35 cellular contexts compared by ENCODE assay signal in genomic region chr9:638152-638551, GRCh38.
DNase-seq lines count a peak whose midpoint lies in the region; ATAC-seq, FAIRE-seq and TF ChIP-seq lines count a peak whose summit lies in the region.
"Had no signal": no experiment of that assay in that cellular context is flagged by ENCODE, and none has a peak within 500 bp of the region (broad histone marks: within the 10 kb centered on the region; RNA-seq: fewer than 3 reads in every experiment).

No MANE protein-coding gene starts in this region.

- peaks cover 13% of the 10 kb centered on the region for H3K9me3 ChIP-seq in Loucy (ENCODE audit: insufficient read depth, low read depth, low read length)
- H3K9me3 ChIP-seq: A549, body of pancreas, SJSA1 had no signal

- H2AFZ ChIP-seq in Loucy (ENCODE audit: low read length): peak overlapping the region; percentile 9; the same call in 1 of the 2 replicates
- H2AFZ ChIP-seq: GM23338 had no signal

- peak; percentile 7 for DNase-seq in activated CD8-positive, alpha-beta T cell treated with anti-CD3 and anti-CD28 coated beads for 36 hours
- DNase-seq in activated CD8-positive, alpha-beta T cell treated with anti-CD3 and anti-CD28 coated beads, Interleukin-2, amount 10 ng/mL, durations not matched to agents 7 days and 5 days: no peak
- no peak for DNase-seq in D721Med (ENCODE audit: insufficient read length, low spot score)
- peak in 2 of 3 donors; percentile 21 to 25 for DNase-seq in immature natural killer cell
- no peak for DNase-seq in dedifferentiated amniotic fluid mesenchymal stem cell (ENCODE audit: extremely low spot score)
- DNase-seq: activated CD4-positive, alpha-beta T cell treated with anti-CD3 and anti-CD28 coated beads, Interleukin-2, amount 50 U/mL, for 48 hours; activated gamma-delta T cell; activated T-cell treated with anti-CD3 and anti-CD28 coated beads for 4 hours; AML-193; body of pancreas; Calu3; cerebellar nuclear complex; DND-41; foreskin melanocyte; GF-D8; heart right ventricle; kidney; mucosa of descending colon; NCI-H1105 treated with DMSO at 0.1 percent for 48 hours; NCI-H1930; NCI-H510A treated with DMSO at 0.1 percent for 48 hours; RPMI8226; T-cell had no signal

- H3K27ac Mint-ChIP-seq in activated CD8-positive, alpha-beta T cell treated with anti-CD3 and anti-CD28 coated beads for 36 hours: no peak overlapping the region
- no peak overlapping the region for H3K27ac Mint-ChIP-seq in activated CD8-positive, alpha-beta T cell treated with anti-CD3 and anti-CD28 coated beads, Interleukin-2, amount 10 ng/mL, durations not matched to agents 7 days and 5 days
- peak overlapping the region in 1 of 6 donors; percentile 69 for H3K27ac Mint-ChIP-seq in immature natural killer cell
- H3K27ac Mint-ChIP-seq: CD4-positive, CD25-positive, alpha-beta regulatory T cell; GM23338; IgD-negative memory B cell; nephron; stimulated activated memory B cell treated with anti-CD40 and anti-IgM and Interleukin-4, amounts not matched to agents 10 μg/mL and 1 μg/mL and 100 μg/mL, for 72 hours; T-cell had no signal

- no peak overlapping the region for H3K4me3 Mint-ChIP-seq in activated CD8-positive, alpha-beta T cell treated with anti-CD3 and anti-CD28 coated beads for 36 hours
- H3K4me3 Mint-ChIP-seq in activated CD8-positive, alpha-beta T cell treated with anti-CD3 and anti-CD28 coated beads, Interleukin-2, amount 10 ng/mL, durations not matched to agents 7 days and 5 days: no peak overlapping the region
- H3K4me3 Mint-ChIP-seq in immature natural killer cell: peak overlapping the region in 1 of 5 donors; percentile 49
- H3K4me3 Mint-ChIP-seq: CD4-positive, CD25-positive, alpha-beta regulatory T cell; GM23338; IgD-negative memory B cell; nephron; stimulated activated memory B cell treated with anti-CD40 and anti-IgM and Interleukin-4, amounts not matched to agents 10 μg/mL and 1 μg/mL and 100 μg/mL, for 72 hours; T-cell had no signal

- no peak overlapping the region for H3K4me3 ChIP-seq in Loucy (ENCODE audit: low read length, poor library complexity, severe bottlenecking)
- H3K4me3 ChIP-seq: A549, body of pancreas, GM23338, heart right ventricle, lung, mucosa of descending colon, SJSA1 had no signal

- no peak overlapping the region for H3K9ac ChIP-seq in Loucy (ENCODE audit: low read depth, low read length, poor library complexity, severe bottlenecking)

- no peaks in the 10 kb centered on the region for H3K27me3 ChIP-seq in Loucy (ENCODE audit: insufficient read depth, low read length, poor library complexity, severe bottlenecking)
- H3K27me3 ChIP-seq: body of pancreas, heart right ventricle, SJSA1 had no signal

- peak; percentile 32 for FAIRE-seq in D721Med (lab: Jason Lieb, UNC)
- FAIRE-seq: A549, endometrium, kidney had no signal

- CTCF ChIA-PET in activated CD8-positive, alpha-beta T cell treated with anti-CD3 and anti-CD28 coated beads for 36 hours (lab: Charles Lee): no interaction called here
- CTCF ChIA-PET in activated CD8-positive, alpha-beta T cell treated with anti-CD3 and anti-CD28 coated beads, Interleukin-2, amount 10 ng/mL, durations not matched to agents 7 days and 5 days (lab: Charles Lee): interaction anchor here (0.6 to 1.2 kb wide), 3 partner anchors 12 to 53 kb away, joined by 3 to 4 read pairs (median 3); no protein-coding TSS in a partner anchor

- no peaks in the 10 kb centered on the region for H4K20me1 ChIP-seq in Loucy (ENCODE audit: insufficient read depth, low read length, poor library complexity, severe bottlenecking)

- no peak for TF ChIP-seq CTCF in activated CD8-positive, alpha-beta T cell treated with anti-CD3 and anti-CD28 coated beads for 36 hours (IDR thresholded peaks at IDR 0.05)
- no peak for TF ChIP-seq CTCF in D721Med (IDR thresholded peaks at IDR 0.05; ENCODE audit: insufficient read depth, missing control alignments)
- TF ChIP-seq CTCF in Loucy (conservative IDR thresholded peaks at IDR 0.05; ENCODE audit: low read length): no peak

- intact Hi-C loops in activated CD8-positive, alpha-beta T cell treated with anti-CD3 and anti-CD28 coated beads for 36 hours (cut with micrococcal nuclease): no loop called here

- POLR2A ChIA-PET in activated CD8-positive, alpha-beta T cell treated with anti-CD3 and anti-CD28 coated beads for 36 hours (lab: Charles Lee): no interaction called here
- POLR2A ChIA-PET in activated CD8-positive, alpha-beta T cell treated with anti-CD3 and anti-CD28 coated beads, Interleukin-2, amount 10 ng/mL, durations not matched to agents 7 days and 5 days (lab: Charles Lee): no interaction called here

- H3K4me2 ChIP-seq in Loucy (ENCODE audit: low read depth, low read length, poor library complexity, severe bottlenecking): no peak overlapping the region
- H3K4me2 ChIP-seq: A549, GM23338 had no signal

- H3K36me3 ChIP-seq in Loucy (ENCODE audit: insufficient read depth, low read length): no peaks in the 10 kb centered on the region
- H3K36me3 ChIP-seq: SJSA1 had no signal

- peaks cover 17% of the 10 kb centered on the region for H3K4me1 Mint-ChIP-seq in activated CD8-positive, alpha-beta T cell treated with anti-CD3 and anti-CD28 coated beads for 36 hours (ENCODE audit: low read depth)
- H3K4me1 Mint-ChIP-seq in activated CD8-positive, alpha-beta T cell treated with anti-CD3 and anti-CD28 coated beads, Interleukin-2, amount 10 ng/mL, durations not matched to agents 7 days and 5 days (ENCODE audit: low read depth): peaks cover 27% of the 10 kb centered on the region
- peaks cover 3 to 27% of the 10 kb centered on the region in 2 donors for H3K4me1 Mint-ChIP-seq in immature natural killer cell
- H3K4me1 Mint-ChIP-seq: stimulated activated memory B cell treated with anti-CD40 and anti-IgM and Interleukin-4, amounts not matched to agents 10 μg/mL and 1 μg/mL and 100 μg/mL, for 72 hours had no signal

- no peaks in the 10 kb centered on the region for H3K9me3 Mint-ChIP-seq in activated CD8-positive, alpha-beta T cell treated with anti-CD3 and anti-CD28 coated beads for 36 hours
- peaks cover 8% of the 10 kb centered on the region for H3K9me3 Mint-ChIP-seq in activated CD8-positive, alpha-beta T cell treated with anti-CD3 and anti-CD28 coated beads, Interleukin-2, amount 10 ng/mL, durations not matched to agents 7 days and 5 days (ENCODE audit: insufficient read depth)
- no peaks in the 10 kb centered on the region for H3K9me3 Mint-ChIP-seq in immature natural killer cell

- no peaks in the 10 kb centered on the region for H3K9me2 ChIP-seq in Loucy (replicated peaks; ENCODE audit: low read depth, low read length)

- no peaks in the 10 kb centered on the region for H3K36me3 Mint-ChIP-seq in activated CD8-positive, alpha-beta T cell treated with anti-CD3 and anti-CD28 coated beads for 36 hours (ENCODE audit: low read depth)
- H3K36me3 Mint-ChIP-seq in activated CD8-positive, alpha-beta T cell treated with anti-CD3 and anti-CD28 coated beads, Interleukin-2, amount 10 ng/mL, durations not matched to agents 7 days and 5 days (ENCODE audit: low read depth): peaks cover 2% of the 10 kb centered on the region
- no peaks in the 10 kb centered on the region for H3K36me3 Mint-ChIP-seq in immature natural killer cell
- H3K36me3 Mint-ChIP-seq: IgD-negative memory B cell; stimulated activated memory B cell treated with anti-CD40 and anti-IgM and Interleukin-4, amounts not matched to agents 10 μg/mL and 1 μg/mL and 100 μg/mL, for 72 hours had no signal

- peaks cover 19% of the 10 kb centered on the region for H3F3A ChIP-seq in Loucy (ENCODE audit: low read depth)

- H3K27me3 Mint-ChIP-seq in activated CD8-positive, alpha-beta T cell treated with anti-CD3 and anti-CD28 coated beads for 36 hours: no peaks in the 10 kb centered on the region
- peaks cover 2% of the 10 kb centered on the region for H3K27me3 Mint-ChIP-seq in activated CD8-positive, alpha-beta T cell treated with anti-CD3 and anti-CD28 coated beads, Interleukin-2, amount 10 ng/mL, durations not matched to agents 7 days and 5 days (ENCODE audit: low read depth)
- H3K27me3 Mint-ChIP-seq in immature natural killer cell (ENCODE audit: low read depth in 3 of 3): peaks cover 0 to 2% (median 1%) of the 10 kb centered on the region in 3 donors
- H3K27me3 Mint-ChIP-seq: CD4-positive, CD25-positive, alpha-beta regulatory T cell; IgD-negative memory B cell; stimulated activated memory B cell treated with anti-CD40 and anti-IgM and Interleukin-4, amounts not matched to agents 10 μg/mL and 1 μg/mL and 100 μg/mL, for 72 hours; T-cell had no signal

- no peaks in the 10 kb centered on the region for H3K79me2 ChIP-seq in Loucy (ENCODE audit: insufficient read depth, low read length)

- peaks cover 33% of the 10 kb centered on the region for H3K4me1 ChIP-seq in Loucy (ENCODE audit: insufficient read depth, low read length, poor library complexity, severe bottlenecking)
- H3K4me1 ChIP-seq: A549, body of pancreas, SJSA1 had no signal

- peak; percentile 34 for ATAC-seq in activated CD8-positive, alpha-beta T cell treated with anti-CD3 and anti-CD28 coated beads for 36 hours
- ATAC-seq in activated CD8-positive, alpha-beta T cell treated with anti-CD3 and anti-CD28 coated beads, Interleukin-2, amount 10 ng/mL, durations not matched to agents 7 days and 5 days: no peak
- no peak for ATAC-seq in GM19463 (IDR thresholded peaks at IDR 0.05; ENCODE audit: unreplicated experiment)
- no peak for ATAC-seq in GM19351 (IDR thresholded peaks at IDR 0.05; ENCODE audit: unreplicated experiment)
- ATAC-seq: A549; body of pancreas; GM23338; heart right ventricle; mucosa of descending colon; stimulated activated memory B cell treated with anti-CD40 and anti-IgM and Interleukin-4, amounts not matched to agents 10 μg/mL and 1 μg/mL and 100 μg/mL, for 72 hours; T-cell had no signal

Comparison
In these comparisons a context has a peak if more than half of its experiments do, and no peak if none do; other contexts are left out.
1. DNase-seq: peak in activated CD8-positive, alpha-beta T cell treated with anti-CD3 and anti-CD28 coated beads for 36 hours (single experiment) and immature natural killer cell (2 of 3); none in activated CD8-positive, alpha-beta T cell treated with anti-CD3 and anti-CD28 coated beads, Interleukin-2, amount 10 ng/mL, durations not matched to agents 7 days and 5 days (single experiment), D721Med (single experiment) and dedifferentiated amniotic fluid mesenchymal stem cell (single experiment).